ENCODE assay signal across 8 cellular contexts in genomic region chr2:119224391-119224972, GRCh38. TPM values are rescaled to one million over a fixed set of nuclear protein-coding genes. Genes with fewer than 3 reads are reported as not detected.
DNase-seq lines count a peak whose midpoint lies in the region; ATAC-seq and TF ChIP-seq lines count a peak whose summit lies in the region.

No MANE protein-coding gene starts in this region.

- no peak for TF ChIP-seq CTCF in GM06990 (IDR thresholded peaks at IDR 0.05; ENCODE audit: insufficient read depth, low read length, poor library complexity, severe bottlenecking)
- no peak for TF ChIP-seq CTCF in foreskin keratinocyte (conservative IDR thresholded peaks at IDR 0.05)
- TF ChIP-seq CTCF in prostate gland (IDR thresholded peaks at IDR 0.05), result no peak

- H3K9me3 ChIP-seq in SJCRH30 (replicated peaks) (no peaks in the 10 kb centered on the region), prostate gland (no peaks in the 10 kb centered on the region)

- H3K4me3 ChIP-seq in GM06990 (replicated peaks; ENCODE audit: low read depth, low read length) (peak overlapping the region; percentile 65), SJCRH30 (peak overlapping the region; percentile 75), prostate gland (peak overlapping the region; percentile 53 to 62)

- intact Hi-C loops in prostate gland (cut with DNase I), result loop anchor here (5.0 kb wide), 1 partner anchor 38 kb away; no protein-coding TSS in a partner anchor
- intact Hi-C loops in left colon (cut with DNase I, micrococcal nuclease), result no loop called here

- peaks cover 10% of the 10 kb centered on the region for H3K4me1 ChIP-seq in SJCRH30
- no peaks in the 10 kb centered on the region for H3K4me1 ChIP-seq in foreskin keratinocyte
- H3K4me1 ChIP-seq in prostate gland (replicated peaks), result peaks cover 5% of the 10 kb centered on the region

- H3K27me3 ChIP-seq in GM06990 (replicated peaks; ENCODE audit: control insufficient read depth, insufficient read depth, low read length) (no peaks in the 10 kb centered on the region), SJCRH30 (no peaks in the 10 kb centered on the region), foreskin keratinocyte (no peaks in the 10 kb centered on the region), prostate gland (replicated peaks; ENCODE audit: insufficient read depth) (no peaks in the 10 kb centered on the region)

- ATAC-seq in foreskin keratinocyte, result no peak
- ATAC-seq in left colon, result no peak
- ATAC-seq in GM21528 (IDR thresholded peaks at IDR 0.05; ENCODE audit: low FRiP score, unreplicated experiment), result no peak

- 34% methylated on average over 8 of the region's 11 CpGs for WGBS in prostate gland

- H3K36me3 ChIP-seq in GM06990 (ENCODE audit: control insufficient read depth, insufficient read depth, low read length) (no peaks in the 10 kb centered on the region), SJCRH30 (no peaks in the 10 kb centered on the region), prostate gland (no peaks in the 10 kb centered on the region)

- TF ChIP-seq POLR2A in prostate gland (IDR thresholded peaks at IDR 0.05), result no peak

- DNase-seq in GM06990 (ENCODE audit: extremely low read depth, insufficient read length), result no peak
- DNase-seq in SJCRH30, result no peak
- no peak for DNase-seq in foreskin keratinocyte
- DNase-seq in prostate gland (ENCODE audit: low spot score), result no peak
- no peak for DNase-seq in stimulated activated CD4-positive, alpha-beta T cell treated with anti-CD3 and anti-CD28 coated beads, Interleukin-4, amount 100 ng/mL, for 24 hours
- DNase-seq in left colon, result no peak
- DNase-seq in activated CD8-positive, alpha-beta memory T cell treated with anti-CD3 and anti-CD28 coated beads, Interleukin-2, amount 50 U/mL, for 48 hours, result no peak

- H3K27ac ChIP-seq in SJCRH30 (no peak overlapping the region), foreskin keratinocyte (peak overlapping the region; percentile 33), prostate gland (peak overlapping the region in 1 of 2 donors; percentile 22)

RNA-seq across cellular contexts. Expression of gene STEAP3, which starts 0.8 kb away (rescaled TPM):
- total RNA-seq in SJCRH30 (2014; rRNA removed; shearing (Covaris generic)), result 2.2 and 2.6 TPM in 2 replicates
- total RNA-seq in foreskin keratinocyte, result 23.7 and 30.8 TPM in 2 replicates
- 16.5 and 21.0 TPM in 2 replicates for polyA plus RNA-seq in foreskin keratinocyte
- 10 to 100 TPM; 15.3 to 25.1 TPM for total RNA-seq in prostate gland
- 10 to 100 TPM; 19.4 to 29.6 TPM for total RNA-seq in left colon
